8 cellular contexts compared by ENCODE assay signal in the genomic region with DNA sequence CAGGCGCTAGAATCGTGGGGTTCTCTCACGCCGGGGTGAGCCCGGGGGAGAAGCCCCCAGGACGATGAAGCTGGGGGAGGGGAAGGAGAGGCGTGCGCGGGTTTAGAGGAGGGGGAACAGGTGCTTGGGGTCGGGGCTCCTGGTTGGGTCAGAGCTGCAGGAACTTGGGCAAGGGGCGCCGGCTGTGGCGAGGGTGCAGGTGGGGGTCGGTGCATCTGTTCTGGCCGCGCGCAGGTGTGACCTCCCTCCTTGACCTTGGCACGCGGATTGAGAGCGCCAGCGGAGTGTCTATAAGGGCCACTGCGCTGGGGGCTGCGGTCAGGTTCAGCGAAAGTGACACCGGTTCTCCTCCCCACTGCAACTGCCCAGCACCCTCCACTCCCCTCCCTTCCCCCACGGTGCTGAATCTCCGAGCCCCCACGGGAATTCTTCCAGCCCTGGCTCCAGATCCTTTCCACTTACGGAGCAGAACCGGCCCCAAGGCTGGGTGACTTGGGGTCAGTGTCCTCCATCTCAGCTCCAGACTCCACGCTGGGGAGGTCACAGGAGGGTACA. TPM values are rescaled to one million over a fixed set of nuclear protein-coding genes. Genes with fewer than 3 reads are reported as not detected.
DNase-seq lines count a peak whose midpoint lies in the region; ATAC-seq and TF ChIP-seq lines count a peak whose summit lies in the region.

No MANE protein-coding gene starts in this region.

- H3K36me3 Mint-ChIP-seq in H9 (ENCODE audit: insufficient read depth in 1 of 3, low read depth in 3 of 3) (peaks cover 11 to 22% (median 19%) of the 10 kb centered on the region in 3 experiments), neural progenitor cell (peaks cover 8% of the 10 kb centered on the region)
- peaks cover 17% of the 10 kb centered on the region for H3K36me3 Mint-ChIP-seq in activated CD4-positive, alpha-beta T cell treated with anti-CD3 and anti-CD28 coated beads, Interleukin-2, amount 10 ng/mL, durations not matched to agents 24 days and 14 days (ENCODE audit: low read depth)

- no peaks in the 10 kb centered on the region for H3K9me3 ChIP-seq in H9 (ENCODE audit: control insufficient read depth, low read depth, low read length)
- H3K9me3 ChIP-seq in neural progenitor cell (ENCODE audit: low read depth) = no peaks in the 10 kb centered on the region

- no peak overlapping the region for H2BK120ac ChIP-seq in H9 (ENCODE audit: low read depth, low read length, poor library complexity, severe bottlenecking)

- TF ChIP-seq CTCF in H9 (conservative IDR thresholded peaks at IDR 0.05) (no peak), fibroblast of villous mesenchyme (IDR thresholded peaks at IDR 0.05; ENCODE audit: insufficient read depth, low read depth, low read length) (no peak), neural progenitor cell (IDR thresholded peaks at IDR 0.05) (no peak)

- H2BK20ac ChIP-seq in H9 (ENCODE audit: low read depth, low read length, poor library complexity, severe bottlenecking) = no peak overlapping the region

- peaks cover 9% of the 10 kb centered on the region for H3F3A ChIP-seq in neural progenitor cell (ENCODE audit: low read depth)

- H3K36me3 ChIP-seq in ACC112 (ENCODE audit: insufficient read depth, low read length) = no peaks in the 10 kb centered on the region
- peaks cover 3% of the 10 kb centered on the region for H3K36me3 ChIP-seq in neural progenitor cell

- H3K27me3 ChIP-seq in ACC112 (ENCODE audit: insufficient read depth, low read length) = no peaks in the 10 kb centered on the region
- H3K27me3 ChIP-seq in H9 (ENCODE audit: insufficient read depth, low read length) = no peaks in the 10 kb centered on the region
- H3K27me3 ChIP-seq in neural progenitor cell = peaks cover 31% of the 10 kb centered on the region

- no peak overlapping the region for H3K27ac ChIP-seq in ACC112 (ENCODE audit: low read depth, low read length)
- H3K27ac ChIP-seq in H9 (ENCODE audit: insufficient read length, low read depth, low read length) = no peak overlapping the region
- no peak overlapping the region for H3K27ac ChIP-seq in neural progenitor cell

- H3K18ac ChIP-seq in H9 (ENCODE audit: insufficient read length, low read depth, low read length) = no peak overlapping the region

- H2AK5ac ChIP-seq in H9 (ENCODE audit: insufficient read length, low read length) = no peak overlapping the region

- H4K91ac ChIP-seq in H9 (ENCODE audit: insufficient read length, low read depth, low read length) = no peak overlapping the region

- intact Hi-C loops in activated CD4-positive, alpha-beta T cell treated with anti-CD3 and anti-CD28 coated beads, Interleukin-2, amount 10 ng/mL, durations not matched to agents 24 days and 14 days (cut with micrococcal nuclease) = loop anchor here (2.0 to 5.0 kb wide), 2 partner anchors 33 to 89 kb away; a partner anchor contains a TSS

- peaks cover 5% of the 10 kb centered on the region for H3K23me2 ChIP-seq in H9 (ENCODE audit: insufficient read length, low read depth, low read length, poor library complexity, severe bottlenecking)

- peak overlapping the region in 2 of 3 experiments; percentile 83 to 89; a peak in 2 of 7 replicates for H3K27ac Mint-ChIP-seq in H9
- H3K27ac Mint-ChIP-seq in activated CD4-positive, alpha-beta T cell treated with anti-CD3 and anti-CD28 coated beads, Interleukin-2, amount 10 ng/mL, durations not matched to agents 24 days and 14 days = peak overlapping the region; percentile 67
- H3K27ac Mint-ChIP-seq in neural progenitor cell = no peak overlapping the region

- H3K4me1 ChIP-seq in ACC112 (ENCODE audit: control insufficient read depth, insufficient read depth, low read length, unreplicated experiment) (peaks cover 5% of the 10 kb centered on the region), H9 (ENCODE audit: insufficient read depth, low read length) (no peaks in the 10 kb centered on the region), neural progenitor cell (peaks cover 5% of the 10 kb centered on the region)

- peak overlapping the region; percentile 60 for H3K14ac ChIP-seq in H9 (ENCODE audit: insufficient read depth, low read length)

- peak overlapping the region; percentile 88 to 95 for H3K4me3 Mint-ChIP-seq in H9
- peak overlapping the region; percentile 79 for H3K4me3 Mint-ChIP-seq in activated CD4-positive, alpha-beta T cell treated with anti-CD3 and anti-CD28 coated beads, Interleukin-2, amount 10 ng/mL, durations not matched to agents 24 days and 14 days
- peak overlapping the region; percentile 88 for H3K4me3 Mint-ChIP-seq in neural progenitor cell

- no CpG with 5 or more reads among the region's 31 CpGs for WGBS in H9 (ENCODE audit: extremely low coverage, insufficient read length, low lambda C conversion rate)

- peak; percentile 52 for DNase-seq in H9
- DNase-seq in activated CD4-positive, alpha-beta T cell treated with anti-CD3 and anti-CD28 coated beads, Interleukin-2, amount 10 ng/mL, durations not matched to agents 24 days and 14 days = peak; percentile 67
- no peak for DNase-seq in fibroblast of villous mesenchyme (ENCODE audit: low read depth)
- DNase-seq in neural progenitor cell (ENCODE audit: low spot score) = peak; percentile 16
- DNase-seq in SW 1271 (lab: John Stamatoyannopoulos, UW) = no peak

- ATAC-seq in HG03442 (IDR thresholded peaks at IDR 0.05; ENCODE audit: unreplicated experiment) = no peak
- no peak for ATAC-seq in GM21723 (IDR thresholded peaks at IDR 0.05; ENCODE audit: unreplicated experiment)

- H3K27me3 Mint-ChIP-seq in H9 (ENCODE audit: low read depth) (peaks cover 12% of the 10 kb centered on the region), neural progenitor cell (ENCODE audit: insufficient read depth, low read depth) (peaks cover 10% of the 10 kb centered on the region)
- H3K27me3 Mint-ChIP-seq in activated CD4-positive, alpha-beta T cell treated with anti-CD3 and anti-CD28 coated beads, Interleukin-2, amount 10 ng/mL, durations not matched to agents 24 days and 14 days = peaks cover 23% of the 10 kb centered on the region

- no peak overlapping the region for H2BK12ac ChIP-seq in H9 (ENCODE audit: insufficient read length, low read depth, low read length)

- no peaks in the 10 kb centered on the region for H4K20me1 ChIP-seq in H9 (ENCODE audit: control insufficient read depth, insufficient read depth, insufficient read length)
- H4K20me1 ChIP-seq in neural progenitor cell (ENCODE audit: low read depth) = peaks cover 29% of the 10 kb centered on the region

- H3K4me1 Mint-ChIP-seq in H9 (peaks cover 10 to 14% of the 10 kb centered on the region in 2 experiments), neural progenitor cell (peaks cover 21% of the 10 kb centered on the region)
- peaks cover 18% of the 10 kb centered on the region for H3K4me1 Mint-ChIP-seq in activated CD4-positive, alpha-beta T cell treated with anti-CD3 and anti-CD28 coated beads, Interleukin-2, amount 10 ng/mL, durations not matched to agents 24 days and 14 days

- H3K9me3 Mint-ChIP-seq in H9 (no peaks in the 10 kb centered on the region), neural progenitor cell (no peaks in the 10 kb centered on the region)
- H3K9me3 Mint-ChIP-seq in activated CD4-positive, alpha-beta T cell treated with anti-CD3 and anti-CD28 coated beads, Interleukin-2, amount 10 ng/mL, durations not matched to agents 24 days and 14 days = no peaks in the 10 kb centered on the region

- H3K9ac ChIP-seq in H9 (ENCODE audit: extremely low read depth, insufficient read length, low read length) (peak overlapping the region; percentile 30), neural progenitor cell (no peak overlapping the region)

- H3K4ac ChIP-seq in H9 (ENCODE audit: low read depth, low read length) = no peak overlapping the region

- H2BK15ac ChIP-seq in H9 (ENCODE audit: low read depth, low read length) = no peak overlapping the region

- H3K4me2 ChIP-seq in H9 (ENCODE audit: insufficient read depth, insufficient read length, low read length) = peak overlapping the region; percentile 91
- H3K4me2 ChIP-seq in neural progenitor cell = peak overlapping the region; percentile 80

- H3K79me2 ChIP-seq in ACC112 (ENCODE audit: control insufficient read depth, insufficient read depth, low read length, unreplicated experiment) = peaks cover 16% of the 10 kb centered on the region
- H3K79me2 ChIP-seq in H9 (ENCODE audit: insufficient read depth, low read length) = peaks cover 8% of the 10 kb centered on the region; the same call in 1 of the 2 replicates
- peaks cover 31% of the 10 kb centered on the region for H3K79me2 ChIP-seq in neural progenitor cell (ENCODE audit: low read depth)

- H2BK5ac ChIP-seq in H9 (ENCODE audit: insufficient read length, low read length) = no peak overlapping the region

- no peak overlapping the region for H3K56ac ChIP-seq in H9 (ENCODE audit: insufficient read length, low read depth, low read length)

- no peak overlapping the region for H4K5ac ChIP-seq in H9 (ENCODE audit: insufficient read length, low read depth, low read length)

- H2AFZ ChIP-seq in ACC112 (ENCODE audit: low read length, unreplicated experiment) (no peak overlapping the region), H9 (ENCODE audit: low read length) (no peak overlapping the region), neural progenitor cell (replicated peaks) (peak overlapping the region; percentile 76)

- H3K23ac ChIP-seq in H9 (ENCODE audit: insufficient read length, low read depth, low read length) = no peak overlapping the region

- H3T11ph ChIP-seq in H9 (ENCODE audit: low read length) = no peak overlapping the region

- H3K79me1 ChIP-seq in H9 (ENCODE audit: insufficient read depth, low read depth, low read length, poor library complexity, severe bottlenecking) = peaks cover 10% of the 10 kb centered on the region

- H3K4me3 ChIP-seq in ACC112 (ENCODE audit: low read depth, low read length) = peak overlapping the region; percentile 99
- H3K4me3 ChIP-seq in fibroblast of villous mesenchyme (ENCODE audit: low read depth, low read length) = peak overlapping the region; percentile 96
- peak overlapping the region; percentile 81 for H3K4me3 ChIP-seq in neural progenitor cell

- no peak overlapping the region for H4K8ac ChIP-seq in H9 (replicated peaks; ENCODE audit: insufficient read length, low read depth, low read length)

RNA-seq across cellular contexts. Expression of a gene that starts 0.6 kb away (rescaled TPM):
- 7.4 and 8.3 TPM in 2 replicates for total RNA-seq in H9 (2021)
- total RNA-seq in activated CD4-positive, alpha-beta T cell treated with anti-CD3 and anti-CD28 coated beads, Interleukin-2, amount 10 ng/mL, durations not matched to agents 24 days and 14 days = 0.42 and 0.83 TPM in 2 replicates
- total RNA-seq in fibroblast of villous mesenchyme = 1.3 and 2.2 TPM in 2 replicates
- 0.36 and 1.5 TPM in 2 replicates for total RNA-seq in neural progenitor cell (ENCODE audit: low replicate concordance)

RNA-seq across cellular contexts. Expression of a gene that starts 1.6 kb away (rescaled TPM):
- 74.2 and 77.6 TPM in 2 replicates for total RNA-seq in H9 (2021)
- total RNA-seq in activated CD4-positive, alpha-beta T cell treated with anti-CD3 and anti-CD28 coated beads, Interleukin-2, amount 10 ng/mL, durations not matched to agents 24 days and 14 days = 66.1 and 69.9 TPM in 2 replicates
- 60.6 and 68.7 TPM in 2 replicates for total RNA-seq in fibroblast of villous mesenchyme
- 65.3 and 105 TPM in 2 replicates for total RNA-seq in neural progenitor cell (ENCODE audit: low replicate concordance)

RNA-seq across cellular contexts. Expression of a gene that starts 33.6 kb away (rescaled TPM):
- total RNA-seq in H9 (2021) (11.4 and 13.0 TPM in 2 replicates), fibroblast of villous mesenchyme (5.2 and 7.3 TPM in 2 replicates), neural progenitor cell (ENCODE audit: low replicate concordance) (7.4 and 8.6 TPM in 2 replicates)
- 15.5 and 16.8 TPM in 2 replicates for total RNA-seq in activated CD4-positive, alpha-beta T cell treated with anti-CD3 and anti-CD28 coated beads, Interleukin-2, amount 10 ng/mL, durations not matched to agents 24 days and 14 days

RNA-seq across cellular contexts. Expression of a gene that starts 58.1 kb away (rescaled TPM):
- total RNA-seq in H9 (2021) = not detected in 2 replicates
- total RNA-seq in activated CD4-positive, alpha-beta T cell treated with anti-CD3 and anti-CD28 coated beads, Interleukin-2, amount 10 ng/mL, durations not matched to agents 24 days and 14 days = not detected in 2 replicates
- not detected in 2 replicates for total RNA-seq in fibroblast of villous mesenchyme
- total RNA-seq in neural progenitor cell (ENCODE audit: low replicate concordance) = not detected in 2 replicates

Comparison
In these comparisons a context has a peak if more than half of its experiments do, and no peak if none do; other contexts are left out.
1. DNase-seq: peak in H9 (single experiment), activated CD4-positive, alpha-beta T cell treated with anti-CD3 and anti-CD28 coated beads, Interleukin-2, amount 10 ng/mL, durations not matched to agents 24 days and 14 days (single experiment) and neural progenitor cell (single experiment); none in fibroblast of villous mesenchyme (single experiment) and SW 1271 (0 of 2).
2. Peak in every context shown above with its lines, with median percentiles within 50 percentile points of each other: H3K4me3 ChIP-seq and H3K4me3 Mint-ChIP-seq.